13 cellular contexts compared by ENCODE assay signal in genomic region chr9:125066839-125067619, GRCh38.
DNase-seq lines count a peak whose midpoint lies in the region; ATAC-seq and TF ChIP-seq lines count a peak whose summit lies in the region.
"Had no signal": no experiment of that assay in that cellular context is flagged by ENCODE, and none has a peak within 500 bp of the region (broad histone marks: within the 10 kb centered on the region; RNA-seq: fewer than 3 reads in every experiment).

No MANE protein-coding gene starts in this region.

- intact Hi-C loops in transverse colon (cut with DNase I; ENCODE audit: low total_unique reads), result no loop called here

- peak overlapping the region; percentile 34 for H3K4me3 ChIP-seq in adipocyte (ENCODE audit: low read length)
- H3K4me3 ChIP-seq in transverse colon, result no peak overlapping the region

- DNase-seq in activated naive CD8-positive, alpha-beta T cell treated with anti-CD3 and anti-CD28 coated beads, Interleukin-2, amount 50 U/mL, for 24 hours, result no peak
- DNase-seq in adipocyte (ENCODE audit: low read depth) (peak; percentile 25), islet precursor cell (peak; percentile 93), transverse colon (no peak), A172 (ENCODE audit: low spot score) (no peak)
- no peak for DNase-seq in stimulated activated naive CD8-positive, alpha-beta T cell treated with anti-CD3 and anti-CD28 coated beads, Interleukin-15, Interleukin-2, amounts not matched to agents 100 U/mL and 50 U/mL, for 24 hours
- DNase-seq: activated CD4-positive, alpha-beta T cell treated with anti-CD3 and anti-CD28 coated beads for 1 hour; activated naive CD4-positive, alpha-beta T cell treated with anti-CD3 and anti-CD28 coated beads, Interleukin-2, amount 50 U/mL, for 16 hours; erythroblast; MV-4-11; PC-3 had no signal

- H3K27me3 ChIP-seq in adipocyte (replicated peaks; ENCODE audit: control insufficient read depth, insufficient read depth, low read length), result no peaks in the 10 kb centered on the region
- H3K27me3 ChIP-seq in transverse colon, result no peaks in the 10 kb centered on the region

- H3K4me3 Mint-ChIP-seq in activated naive CD8-positive, alpha-beta T cell, result no peak overlapping the region
- no peak overlapping the region for H3K4me3 Mint-ChIP-seq in activated naive CD8-positive, alpha-beta T cell treated with anti-CD3 and anti-CD28 coated beads, Interleukin-2, amount 50 U/mL, for 24 hours

- H3K27ac Mint-ChIP-seq in activated naive CD8-positive, alpha-beta T cell, result peak overlapping the region; percentile 37
- no peak overlapping the region for H3K27ac Mint-ChIP-seq in activated naive CD8-positive, alpha-beta T cell treated with anti-CD3 and anti-CD28 coated beads, Interleukin-2, amount 50 U/mL, for 24 hours

- in situ Hi-C loops in transverse colon (cut with MboI; ENCODE audit: low pct_ligation_motif_present in 1 of 4, low pct_unique_long_range_greater_than_20kb in 1 of 4, low sequenced_read_pairs in 3 of 4), result no loop called here

- peaks cover 2% of the 10 kb centered on the region for H3K36me3 Mint-ChIP-seq in activated naive CD8-positive, alpha-beta T cell
- no peaks in the 10 kb centered on the region for H3K36me3 Mint-ChIP-seq in activated naive CD8-positive, alpha-beta T cell treated with anti-CD3 and anti-CD28 coated beads, Interleukin-2, amount 50 U/mL, for 24 hours (ENCODE audit: low read depth)

- ATAC-seq in activated naive CD8-positive, alpha-beta T cell treated with anti-CD3 and anti-CD28 coated beads, Interleukin-2, amount 50 U/mL, for 24 hours, result no peak
- no peak for ATAC-seq in HG03460 (IDR thresholded peaks at IDR 0.05; ENCODE audit: unreplicated experiment)
- ATAC-seq in stimulated activated naive CD8-positive, alpha-beta T cell treated with anti-CD3 and anti-CD28 coated beads, Interleukin-15, Interleukin-2, amounts not matched to agents 100 U/mL and 50 U/mL, for 24 hours, result no peak
- ATAC-seq: PC-3 had no signal

- no peaks in the 10 kb centered on the region for H3K27me3 Mint-ChIP-seq in activated naive CD8-positive, alpha-beta T cell
- no peaks in the 10 kb centered on the region for H3K27me3 Mint-ChIP-seq in activated naive CD8-positive, alpha-beta T cell treated with anti-CD3 and anti-CD28 coated beads, Interleukin-2, amount 50 U/mL, for 24 hours

- H3K27ac ChIP-seq in transverse colon, result peak overlapping the region; percentile 3 to 40 (median 24)

- peak overlapping the region; percentile 44 for H3K9ac ChIP-seq in adipocyte (ENCODE audit: low read length)

- no peak for TF ChIP-seq EP300 in transverse colon (IDR thresholded peaks at IDR 0.05; ENCODE audit: low read depth)

- H3K4me1 Mint-ChIP-seq in activated naive CD8-positive, alpha-beta T cell (ENCODE audit: low read depth), result no peaks in the 10 kb centered on the region
- no peaks in the 10 kb centered on the region for H3K4me1 Mint-ChIP-seq in activated naive CD8-positive, alpha-beta T cell treated with anti-CD3 and anti-CD28 coated beads, Interleukin-2, amount 50 U/mL, for 24 hours

- H3K4me1 ChIP-seq in adipocyte (ENCODE audit: control insufficient read depth, insufficient read depth, low read length) (peaks cover 22% of the 10 kb centered on the region), transverse colon (peaks cover 0 to 13% (median 4%) of the 10 kb centered on the region in 4 donors)

- TF ChIP-seq POLR2A in transverse colon (IDR thresholded peaks at IDR 0.05), result no peak

- 60 to 68% methylated on average over 10 of the region's 10 CpGs for WGBS in transverse colon (ENCODE audit: low coverage in 1 of 2), 2 donors

- no peaks in the 10 kb centered on the region for H3K9me3 Mint-ChIP-seq in activated naive CD8-positive, alpha-beta T cell (ENCODE audit: low read depth)
- no peaks in the 10 kb centered on the region for H3K9me3 Mint-ChIP-seq in activated naive CD8-positive, alpha-beta T cell treated with anti-CD3 and anti-CD28 coated beads, Interleukin-2, amount 50 U/mL, for 24 hours

- no peak for TF ChIP-seq CTCF in transverse colon (IDR thresholded peaks at IDR 0.05)

- no peaks in the 10 kb centered on the region for H3K9me3 ChIP-seq in adipocyte (ENCODE audit: control insufficient read depth, low read length)
- H3K9me3 ChIP-seq in transverse colon, result no peaks in the 10 kb centered on the region

- no peaks in the 10 kb centered on the region for H3K36me3 ChIP-seq in adipocyte (ENCODE audit: control insufficient read depth, insufficient read depth, low read length, severe bottlenecking)
- H3K36me3 ChIP-seq in transverse colon, result no peaks in the 10 kb centered on the region

Comparison
In these comparisons a context has a peak if more than half of its experiments do, and no peak if none do; other contexts are left out.
1. DNase-seq: peak in adipocyte (single experiment) and islet precursor cell (single experiment); none in activated naive CD8-positive, alpha-beta T cell treated with anti-CD3 and anti-CD28 coated beads, Interleukin-2, amount 50 U/mL, for 24 hours (single experiment), transverse colon (single experiment), stimulated activated naive CD8-positive, alpha-beta T cell treated with anti-CD3 and anti-CD28 coated beads, Interleukin-15, Interleukin-2, amounts not matched to agents 100 U/mL and 50 U/mL, for 24 hours (single experiment) and A172 (single experiment).